14 cellular contexts compared by ENCODE assay signal in genomic region chr10:119526606-119527592, GRCh38.
DNase-seq lines count a peak whose midpoint lies in the region; ATAC-seq, FAIRE-seq and TF ChIP-seq lines count a peak whose summit lies in the region.
"Had no signal": no experiment of that assay in that cellular context is flagged by ENCODE, and none has a peak within 500 bp of the region (broad histone marks: within the 10 kb centered on the region; RNA-seq: fewer than 3 reads in every experiment).

No MANE protein-coding gene starts in this region.

- H3K27ac Mint-ChIP-seq in activated naive CD4-positive, alpha-beta T cell treated with anti-CD3 and anti-CD28 coated beads, Interleukin-2, amount 50 U/mL, for 24 hours: peak overlapping the region; percentile 75
- H3K27ac Mint-ChIP-seq in stimulated activated naive CD8-positive, alpha-beta T cell treated with anti-CD3 and anti-CD28 coated beads, Interleukin-15, amount 100 ng/mL, for 72 hours: peak overlapping the region; percentile 73 to 91
- H3K27ac Mint-ChIP-seq: dendritic cell treated with granulocyte-macrophage colony-stimulating factor and Interleukin-4, amounts not matched to agents 40 ng/mL and 50 ng/mL, for 4 days had no signal

- H3K4me3 Mint-ChIP-seq in activated naive CD4-positive, alpha-beta T cell treated with anti-CD3 and anti-CD28 coated beads, Interleukin-2, amount 50 U/mL, for 24 hours: no peak overlapping the region
- H3K4me3 Mint-ChIP-seq in stimulated activated naive CD8-positive, alpha-beta T cell treated with anti-CD3 and anti-CD28 coated beads, Interleukin-15, amount 100 ng/mL, for 72 hours: peak overlapping the region; percentile 33 to 61
- H3K4me3 Mint-ChIP-seq: dendritic cell treated with granulocyte-macrophage colony-stimulating factor and Interleukin-4, amounts not matched to agents 40 ng/mL and 50 ng/mL, for 4 days had no signal

- H3K27me3 ChIP-seq in effector memory CD4-positive, alpha-beta T cell (replicated peaks; ENCODE audit: control insufficient read depth, insufficient read depth, low read length, poor library complexity, severe bottlenecking): no peaks in the 10 kb centered on the region
- H3K27me3 ChIP-seq: left lung, testis had no signal

- no peak overlapping the region for H3K4me3 ChIP-seq in effector memory CD4-positive, alpha-beta T cell (ENCODE audit: insufficient read depth, low read depth, low read length, poor library complexity, severe bottlenecking)
- H3K4me3 ChIP-seq in coronary artery: no peak overlapping the region
- H3K4me3 ChIP-seq: left lung, testis had no signal

- no peaks in the 10 kb centered on the region for H3K9me3 Mint-ChIP-seq in activated naive CD4-positive, alpha-beta T cell treated with anti-CD3 and anti-CD28 coated beads, Interleukin-2, amount 50 U/mL, for 24 hours
- no peaks in the 10 kb centered on the region for H3K9me3 Mint-ChIP-seq in stimulated activated naive CD8-positive, alpha-beta T cell treated with anti-CD3 and anti-CD28 coated beads, Interleukin-15, amount 100 ng/mL, for 72 hours
- H3K9me3 Mint-ChIP-seq: dendritic cell treated with granulocyte-macrophage colony-stimulating factor and Interleukin-4, amounts not matched to agents 40 ng/mL and 50 ng/mL, for 4 days had no signal

- H3K36me3 Mint-ChIP-seq in activated naive CD4-positive, alpha-beta T cell treated with anti-CD3 and anti-CD28 coated beads, Interleukin-2, amount 50 U/mL, for 24 hours: peaks cover 6% of the 10 kb centered on the region

- no peak for DNase-seq in activated naive CD4-positive, alpha-beta T cell treated with Interleukin-2 at 50 U/mL for 16 hours
- DNase-seq in NCI-H524 treated with DMSO at 0.1 percent for 48 hours (lab: John Stamatoyannopoulos, UW): peak; percentile 74
- DNase-seq in effector memory CD4-positive, alpha-beta T cell: no peak
- no peak for DNase-seq in stimulated activated naive CD8-positive, alpha-beta T cell treated with anti-CD3 and anti-CD28 coated beads, Interleukin-15, amount 100 ng/mL, for 72 hours
- DNase-seq in NCI-H2081 (lab: John Stamatoyannopoulos, UW): no peak
- no peak for DNase-seq in coronary artery (ENCODE audit: low spot score)
- DNase-seq in D721Med (ENCODE audit: insufficient read length, low spot score): no peak
- DNase-seq: left lung, NCI-H1105 treated with DMSO at 0.1 percent for 48 hours, T1000, testis had no signal

- no peaks in the 10 kb centered on the region for H3K9me3 ChIP-seq in effector memory CD4-positive, alpha-beta T cell (ENCODE audit: control insufficient read depth, low read length)
- H3K9me3 ChIP-seq: left lung, testis had no signal

- no peaks in the 10 kb centered on the region for H3K27me3 Mint-ChIP-seq in activated naive CD4-positive, alpha-beta T cell treated with anti-CD3 and anti-CD28 coated beads, Interleukin-2, amount 50 U/mL, for 24 hours
- H3K27me3 Mint-ChIP-seq in stimulated activated naive CD8-positive, alpha-beta T cell treated with anti-CD3 and anti-CD28 coated beads, Interleukin-15, amount 100 ng/mL, for 72 hours: no peaks in the 10 kb centered on the region
- H3K27me3 Mint-ChIP-seq: dendritic cell treated with granulocyte-macrophage colony-stimulating factor and Interleukin-4, amounts not matched to agents 40 ng/mL and 50 ng/mL, for 4 days had no signal

- TF ChIP-seq CTCF in coronary artery (IDR thresholded peaks at IDR 0.05) (no peak), D721Med (IDR thresholded peaks at IDR 0.05; ENCODE audit: insufficient read depth, missing control alignments) (no peak)

- peak overlapping the region; percentile 3 for H3K27ac ChIP-seq in effector memory CD4-positive, alpha-beta T cell (ENCODE audit: insufficient read depth, low read length, poor library complexity, severe bottlenecking)
- no peak overlapping the region for H3K27ac ChIP-seq in coronary artery
- H3K27ac ChIP-seq: left lung, testis had no signal

- ATAC-seq in stimulated activated naive CD8-positive, alpha-beta T cell treated with anti-CD3 and anti-CD28 coated beads, Interleukin-15, amount 100 ng/mL, for 72 hours: peak; percentile 78
- ATAC-seq: left lung had no signal

- H3K4me1 Mint-ChIP-seq in activated naive CD4-positive, alpha-beta T cell treated with anti-CD3 and anti-CD28 coated beads, Interleukin-2, amount 50 U/mL, for 24 hours: peaks cover 74% of the 10 kb centered on the region
- H3K4me1 Mint-ChIP-seq in stimulated activated naive CD8-positive, alpha-beta T cell treated with anti-CD3 and anti-CD28 coated beads, Interleukin-15, amount 100 ng/mL, for 72 hours: peaks cover 96% of the 10 kb centered on the region

- FAIRE-seq in D721Med (lab: Jason Lieb, UNC): no peak
- FAIRE-seq: GM18507 had no signal

- H3K4me1 ChIP-seq in effector memory CD4-positive, alpha-beta T cell (ENCODE audit: control insufficient read depth, insufficient read depth, low read length, poor library complexity, severe bottlenecking): peaks cover 2% of the 10 kb centered on the region
- H3K4me1 ChIP-seq: left lung, testis had no signal

- peaks cover 33% of the 10 kb centered on the region for H3K36me3 ChIP-seq in effector memory CD4-positive, alpha-beta T cell (ENCODE audit: control insufficient read depth, insufficient read depth, low read length)
